16 cellular contexts compared by ENCODE assay signal in the genomic region with DNA sequence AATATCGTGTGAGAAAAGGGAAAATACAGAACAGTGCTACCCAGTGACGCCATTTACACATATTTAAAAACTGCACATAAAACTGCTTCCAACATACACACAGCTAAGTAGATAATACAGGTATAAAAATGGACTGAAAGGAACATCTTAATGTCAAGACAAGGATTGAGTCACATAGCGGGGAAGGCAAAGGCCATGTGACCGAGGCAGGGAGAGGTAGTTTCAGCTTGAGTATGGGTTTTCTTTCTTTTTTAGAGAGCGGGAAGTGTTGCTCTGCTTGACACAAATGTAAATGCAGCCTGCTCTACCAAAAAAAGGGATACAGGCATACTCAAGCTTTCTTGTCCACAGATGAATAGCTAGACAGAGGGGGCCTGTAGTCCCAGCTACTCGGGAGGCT. TPM values are rescaled to one million over a fixed set of nuclear protein-coding genes. Genes with fewer than 3 reads are reported as not detected.
DNase-seq lines count a peak whose midpoint lies in the region; ATAC-seq and TF ChIP-seq lines count a peak whose summit lies in the region.
"Had no signal": no experiment of that assay in that cellular context is flagged by ENCODE, and none has a peak within 500 bp of the region (broad histone marks: within the 10 kb centered on the region; RNA-seq: fewer than 3 reads in every experiment).

No MANE protein-coding gene starts in this region.

- H3K9me3 ChIP-seq in OCI-LY3 (ENCODE audit: insufficient read depth, low read length) (no peaks in the 10 kb centered on the region), adrenal gland (replicated peaks in 1 of 3) (no peaks in the 10 kb centered on the region)
- H3K9me3 ChIP-seq: A549, Caco-2 had no signal

- H3K4me2 ChIP-seq in OCI-LY3 (ENCODE audit: low read length) = peak overlapping the region; percentile 72
- H3K4me2 ChIP-seq: A549, GM23338 had no signal

- intact Hi-C loops in adrenal gland (cut with DNase I) = no loop called here

- peaks cover 8% of the 10 kb centered on the region for H3K36me3 ChIP-seq in OCI-LY3 (replicated peaks; ENCODE audit: low read depth, low read length)
- H3K36me3 ChIP-seq in adrenal gland (replicated peaks in 1 of 2) = no peaks in the 10 kb centered on the region

- H3K4me3 ChIP-seq in GM12864 (ENCODE audit: low read depth, low read length) (no peak overlapping the region; the same call in 1 of the 2 replicates), OCI-LY3 (ENCODE audit: low read length) (peak overlapping the region; percentile 60), adrenal gland (no peak overlapping the region)
- H3K4me3 ChIP-seq: A549, GM23338 had no signal

- H3K4me1 Mint-ChIP-seq in naive B cell = peaks cover 7 to 20% (median 8%) of the 10 kb centered on the region in 3 donors
- H3K4me1 Mint-ChIP-seq: GM23338 had no signal

- TF ChIP-seq CTCF in GM12864 (IDR thresholded peaks at IDR 0.05; ENCODE audit: low read depth, low read length, missing control alignments) (no peak), OCI-LY3 (IDR thresholded peaks at IDR 0.05; ENCODE audit: low read depth, low read length) (no peak), adrenal gland (IDR thresholded peaks at IDR 0.05) (no peak)

- peaks cover under 1 to 23% (median 10%) of the 10 kb centered on the region in 7 donors for H3K9me3 Mint-ChIP-seq in naive B cell

- H2AFZ ChIP-seq in OCI-LY3 (ENCODE audit: low read depth, low read length) = no peak overlapping the region
- H2AFZ ChIP-seq: GM23338 had no signal

- peak overlapping the region in 4 of 6 donors; percentile 8 to 83 (median 50) for H3K27ac Mint-ChIP-seq in naive B cell
- H3K27ac Mint-ChIP-seq: CD4-positive, alpha-beta T cell; GM23338 had no signal

- peaks cover 6 to 19% of the 10 kb centered on the region in 2 donors for H3K36me3 Mint-ChIP-seq in naive B cell

- no peaks in the 10 kb centered on the region for H4K20me1 ChIP-seq in OCI-LY3 (ENCODE audit: insufficient read depth, low read length)

- no peak overlapping the region for H3K27ac ChIP-seq in OCI-LY3 (ENCODE audit: low read length)
- no peak overlapping the region for H3K27ac ChIP-seq in adrenal gland
- H3K27ac ChIP-seq: 22Rv1, A549, C4-2B had no signal

- H3K4me3 Mint-ChIP-seq in naive B cell = peak overlapping the region in 1 of 8 donors; percentile 11
- H3K4me3 Mint-ChIP-seq: CD4-positive, alpha-beta T cell; GM23338 had no signal

- no peaks in the 10 kb centered on the region for H3K27me3 Mint-ChIP-seq in naive B cell

- no peaks in the 10 kb centered on the region for H3K79me2 ChIP-seq in OCI-LY3 (ENCODE audit: low read length)

- DNase-seq in GM12864 (ENCODE audit: low read depth) (peak; percentile 10), naive B cell (no peak), adrenal gland (no peak), NCI-H526 (lab: John Stamatoyannopoulos, UW) (no peak)
- DNase-seq: AML-193; Caco-2; CD4-positive, alpha-beta T cell; HCEC 1CT; KG1 had no signal

- ATAC-seq in GM18867 (IDR thresholded peaks at IDR 0.05; ENCODE audit: unreplicated experiment) (peak; percentile 57), naive B cell (ENCODE audit: low read depth in 2 of 2) (no peak), HG03108 (IDR thresholded peaks at IDR 0.05; ENCODE audit: unreplicated experiment) (no peak)
- ATAC-seq: A549, GM23338 had no signal

- H3K4me1 ChIP-seq in OCI-LY3 (ENCODE audit: low read length) (peaks cover 12% of the 10 kb centered on the region), adrenal gland (replicated peaks in 1 of 2) (no peaks in the 10 kb centered on the region)
- H3K4me1 ChIP-seq: A549, Caco-2 had no signal

- H3K27me3 ChIP-seq in OCI-LY3 (ENCODE audit: low read depth, low read length) (no peaks in the 10 kb centered on the region), adrenal gland (no peaks in the 10 kb centered on the region)

- TF ChIP-seq POLR2A in adrenal gland (IDR thresholded peaks at IDR 0.05) = no peak

- peak overlapping the region; percentile 30; the same call in 1 of the 2 replicates for H3K9ac ChIP-seq in OCI-LY3 (ENCODE audit: low read length)

- 83 to 93% (median 88%) methylated on average over 6 of the region's 6 CpGs for WGBS in adrenal gland, 4 donors

RNA-seq across cellular contexts. Expression of a gene that starts 46.5 kb away (rescaled TPM):
- 1 to 10 TPM in 2 of 6 donors, under 1 TPM in 3, not detected in 1; 0.68 to 1.8 (median 1.00) TPM for polyA plus RNA-seq in naive B cell (ENCODE audit: low read depth in 6 of 6)
- total RNA-seq in adrenal gland = under 1 TPM in 7 of 8 donors, not detected in 1; 0.17 to 0.65 (median 0.28) TPM
- polyA plus RNA-seq in adrenal gland = under 1 TPM; 0.10 to 0.55 (median 0.16) TPM
- polyA plus RNA-seq: GM23338 had no signal
